Comparison of ENCODE assay signal across 27 cellular contexts in genomic region chr6:170032197-170032596, GRCh38.
DNase-seq lines count a peak whose midpoint lies in the region; ATAC-seq, FAIRE-seq and TF ChIP-seq lines count a peak whose summit lies in the region.
"Had no signal": no experiment of that assay in that cellular context is flagged by ENCODE, and none has a peak within 500 bp of the region (broad histone marks: within the 10 kb centered on the region; RNA-seq: fewer than 3 reads in every experiment).

No MANE protein-coding gene starts in this region.

- peak overlapping the region; percentile 65 for H3K18ac ChIP-seq in neuronal stem cell (ENCODE audit: low read length)

- peak overlapping the region; percentile 73 for H2AK5ac ChIP-seq in neuronal stem cell (ENCODE audit: low read depth, low read length)

- H2BK12ac ChIP-seq in neuronal stem cell (ENCODE audit: low read length) = no peak overlapping the region

- peak; percentile 42 for DNase-seq in activated effector memory CD4-positive, alpha-beta T cell treated with anti-CD3 and anti-CD28 coated beads, Interleukin-2, amount 50 U/mL, for 16 hours
- DNase-seq in activated effector memory CD4-positive, alpha-beta T cell treated with Interleukin-2 at 50 U/mL for 16 hours = no peak
- DNase-seq in coronary artery (ENCODE audit: low spot score) (peak; percentile 63), neuronal stem cell (ENCODE audit: low spot score) (no peak), upper lobe of right lung (peak; percentile 49), HAP-1 (ENCODE audit: low spot score in 2 of 2) (no peak), urothelium cell line (ENCODE audit: low spot score) (no peak), NCI-H82 treated with DMSO at 0.1 percent for 48 hours (lab: John Stamatoyannopoulos, UW; ENCODE audit: unreplicated experiment) (no peak)
- DNase-seq: activated CD4-positive, alpha-beta T cell treated with anti-CD3 and anti-CD28 coated beads, Interleukin-2, amount 50 U/mL, for 1 hour; activated gamma-delta T cell treated with Interleukin-2 at 50 U/mL for 16 hours; AML-193; DMS153; H7; NCI-H1436 treated with DMSO at 0.1 percent for 48 hours; NCI-H510A treated with DMSO at 0.1 percent for 48 hours; NK-92 treated with Interleukin-12 subunit alpha and Interleukin-12 subunit beta, amount 100 ng/mL, for 24 hours; small intestine; stimulated activated CD4-positive, alpha-beta T cell treated with anti-CD3 and anti-CD28 coated beads, Interleukin-2, amount 100 ng/mL, for 24 hours; T-helper 2 cell had no signal

- H3K4ac ChIP-seq in neuronal stem cell (ENCODE audit: low read length) = no peak overlapping the region

- intact Hi-C loops in upper lobe of right lung (cut with DNase I) = no loop called here

- TF ChIP-seq CTCF in coronary artery (IDR thresholded peaks at IDR 0.05) (no peak), upper lobe of right lung (IDR thresholded peaks at IDR 0.05) (no peak)

- H3K14ac ChIP-seq in neuronal stem cell (ENCODE audit: low read length) = no peak overlapping the region

- WGBS in neuronal stem cell (ENCODE audit: extremely low coverage in 2 of 2, insufficient read length in 2 of 2, insufficient replicate concordance in 1 of 2), 2 donors = no CpG with 5 or more reads among the region's 6 CpGs

- H3K4me1 ChIP-seq in neuronal stem cell (ENCODE audit: control insufficient read depth in 2 of 2, insufficient read depth in 1 of 2, low read depth in 1 of 2, low read length in 2 of 2) = peaks cover 0 to 9% of the 10 kb centered on the region in 2 donors
- H3K4me1 ChIP-seq in upper lobe of right lung = no peaks in the 10 kb centered on the region
- no peaks in the 10 kb centered on the region for H3K4me1 ChIP-seq in HAP-1

- peak overlapping the region; percentile 2 for H3K23ac ChIP-seq in neuronal stem cell (ENCODE audit: low read depth, low read length, poor library complexity)

- no peak overlapping the region for H3K4me2 ChIP-seq in neuronal stem cell (ENCODE audit: insufficient read depth, low read length, poor library complexity, severe bottlenecking)
- H3K4me2 ChIP-seq: KMS-11 had no signal

- H3K9me3 ChIP-seq in neuronal stem cell (replicated peaks in 1 of 2; ENCODE audit: control insufficient read depth in 2 of 2, insufficient read depth in 1 of 2, low read depth in 1 of 2, low read length in 2 of 2) (peaks cover 0 to 5% of the 10 kb centered on the region in 2 donors), upper lobe of right lung (no peaks in the 10 kb centered on the region), HAP-1 (peaks cover 2% of the 10 kb centered on the region; the same call in 1 of the 2 replicates)

- H3K36me3 ChIP-seq in neuronal stem cell (replicated peaks in 1 of 2; ENCODE audit: control insufficient read depth in 2 of 2, insufficient read depth in 2 of 2, low read length in 2 of 2) = no peaks in the 10 kb centered on the region
- no peaks in the 10 kb centered on the region for H3K36me3 ChIP-seq in upper lobe of right lung
- no peaks in the 10 kb centered on the region for H3K36me3 ChIP-seq in HAP-1 (replicated peaks)
- H3K36me3 ChIP-seq: gastroesophageal sphincter had no signal

- H3K27me3 ChIP-seq in neuronal stem cell (ENCODE audit: control insufficient read depth in 3 of 3, insufficient read depth in 3 of 3, low read depth in 1 of 3, low read length in 3 of 3) (no peaks in the 10 kb centered on the region), upper lobe of right lung (no peaks in the 10 kb centered on the region), HAP-1 (ENCODE audit: low read depth) (no peaks in the 10 kb centered on the region)
- H3K27me3 ChIP-seq: gastroesophageal sphincter had no signal

- H4K8ac ChIP-seq in neuronal stem cell (ENCODE audit: low read depth, low read length) = no peak overlapping the region

- no peak overlapping the region for H3K27ac ChIP-seq in coronary artery
- no peak overlapping the region for H3K27ac ChIP-seq in neuronal stem cell (replicated peaks; ENCODE audit: low read length)
- H3K27ac ChIP-seq in upper lobe of right lung = no peak overlapping the region
- H3K27ac ChIP-seq: gastroesophageal sphincter, KMS-11, SK-N-MC had no signal

- ATAC-seq in upper lobe of right lung = no peak
- ATAC-seq: gastroesophageal sphincter had no signal

- H3K4me3 ChIP-seq in coronary artery (no peak overlapping the region), neuronal stem cell (ENCODE audit: low read length in 2 of 2) (no peak overlapping the region), upper lobe of right lung (no peak overlapping the region), HAP-1 (no peak overlapping the region)
- H3K4me3 ChIP-seq: gastroesophageal sphincter, SK-N-MC had no signal

- no peak overlapping the region for H2BK120ac ChIP-seq in neuronal stem cell (ENCODE audit: low read depth, low read length)

- no peaks in the 10 kb centered on the region for H3K79me1 ChIP-seq in neuronal stem cell (ENCODE audit: low read depth, low read length)

- no peak overlapping the region for H4K91ac ChIP-seq in neuronal stem cell (ENCODE audit: low read depth, low read length, poor library complexity)

- in situ Hi-C loops in HAP-1 (cut with MboI; ENCODE audit: low sequenced_read_pairs) = no loop called here

- H2AFZ ChIP-seq in neuronal stem cell (ENCODE audit: low read length) = no peak overlapping the region

- H3K9ac ChIP-seq in neuronal stem cell (ENCODE audit: low read depth, low read length, poor library complexity) = no peak overlapping the region
- H3K9ac ChIP-seq: KMS-11 had no signal

- H2BK5ac ChIP-seq in neuronal stem cell (ENCODE audit: low read length) = peak overlapping the region; percentile 70

- peak overlapping the region; percentile 82 for H2BK15ac ChIP-seq in neuronal stem cell (ENCODE audit: low read length)

- FAIRE-seq in urothelium cell line (lab: Jason Lieb, UNC) = no peak
- FAIRE-seq: A204.1, bronchial epithelial cell, endometrium, keratinocyte, RCC 7860, small intestine had no signal

Comparison
In these comparisons a context has a peak if more than half of its experiments do, and no peak if none do; other contexts are left out.
1. DNase-seq: peak in activated effector memory CD4-positive, alpha-beta T cell treated with anti-CD3 and anti-CD28 coated beads, Interleukin-2, amount 50 U/mL, for 16 hours (single experiment), coronary artery (single experiment) and upper lobe of right lung (single experiment); none in activated effector memory CD4-positive, alpha-beta T cell treated with Interleukin-2 at 50 U/mL for 16 hours (single experiment), neuronal stem cell (single experiment), HAP-1 (0 of 2), urothelium cell line (single experiment) and NCI-H82 treated with DMSO at 0.1 percent for 48 hours (single experiment).